22 cellular contexts compared by ENCODE assay signal in genomic region chr10:84375881-84376280, GRCh38. TPM values are rescaled to one million over a fixed set of nuclear protein-coding genes. Genes with fewer than 3 reads are reported as not detected.
DNase-seq lines count a peak whose midpoint lies in the region; ATAC-seq, FAIRE-seq and TF ChIP-seq lines count a peak whose summit lies in the region.
"Had no signal": no experiment of that assay in that cellular context is flagged by ENCODE, and none has a peak within 500 bp of the region (broad histone marks: within the 10 kb centered on the region; RNA-seq: fewer than 3 reads in every experiment).

No MANE protein-coding gene starts in this region.

- no peaks in the 10 kb centered on the region for H3K4me1 ChIP-seq in CD4-positive, CD25-positive, alpha-beta regulatory T cell (ENCODE audit: control insufficient read depth, insufficient read depth, low read length, poor library complexity, severe bottlenecking)
- H3K4me1 ChIP-seq in neuronal stem cell (ENCODE audit: control insufficient read depth in 2 of 2, insufficient read depth in 1 of 2, low read depth in 1 of 2, low read length in 2 of 2) (no peaks in the 10 kb centered on the region), upper lobe of right lung (no peaks in the 10 kb centered on the region)
- H3K4me1 ChIP-seq: BE2C had no signal

- no peaks in the 10 kb centered on the region for H3K27me3 ChIP-seq in CD4-positive, CD25-positive, alpha-beta regulatory T cell (ENCODE audit: control insufficient read depth, insufficient read depth, low read length)
- H3K27me3 ChIP-seq in neuronal stem cell (ENCODE audit: control insufficient read depth in 3 of 3, insufficient read depth in 3 of 3, low read depth in 1 of 3, low read length in 3 of 3) (no peaks in the 10 kb centered on the region), upper lobe of right lung (no peaks in the 10 kb centered on the region)
- H3K27me3 ChIP-seq: BE2C had no signal

- no peaks in the 10 kb centered on the region for H3K9me3 ChIP-seq in CD4-positive, CD25-positive, alpha-beta regulatory T cell (ENCODE audit: control insufficient read depth in 2 of 2, low read length in 2 of 2)
- no peaks in the 10 kb centered on the region for H3K9me3 ChIP-seq in T-helper 17 cell (ENCODE audit: control insufficient read depth, low read length, poor library complexity, severe bottlenecking)
- H3K9me3 ChIP-seq in neuronal stem cell (replicated peaks in 1 of 2; ENCODE audit: control insufficient read depth in 2 of 2, insufficient read depth in 1 of 2, low read depth in 1 of 2, low read length in 2 of 2), result no peaks in the 10 kb centered on the region
- H3K9me3 ChIP-seq in upper lobe of right lung, result no peaks in the 10 kb centered on the region
- H3K9me3 ChIP-seq: BE2C had no signal

- no peak overlapping the region for H2BK12ac ChIP-seq in neuronal stem cell (ENCODE audit: low read length)

- H3K27ac ChIP-seq in CD4-positive, CD25-positive, alpha-beta regulatory T cell (ENCODE audit: insufficient read depth, low read length, poor library complexity, severe bottlenecking), result no peak overlapping the region
- no peak overlapping the region for H3K27ac ChIP-seq in neuronal stem cell (replicated peaks; ENCODE audit: low read length)
- no peak overlapping the region for H3K27ac ChIP-seq in upper lobe of right lung

- peaks cover 41% of the 10 kb centered on the region for H3K4me1 Mint-ChIP-seq in activated CD8-positive, alpha-beta T cell treated with anti-CD3 and anti-CD28 coated beads for 36 hours (ENCODE audit: low read depth)
- H3K4me1 Mint-ChIP-seq in activated CD8-positive, alpha-beta T cell treated with anti-CD3 and anti-CD28 coated beads, Interleukin-2, amount 10 ng/mL, durations not matched to agents 7 days and 5 days (ENCODE audit: low read depth), result peaks cover 22% of the 10 kb centered on the region
- peaks cover 19 to 44% (median 34%) of the 10 kb centered on the region in 4 donors for H3K4me1 Mint-ChIP-seq in CD4-positive, CD25-positive, alpha-beta regulatory T cell
- H3K4me1 Mint-ChIP-seq in T-helper 17 cell, result peaks cover 28% of the 10 kb centered on the region

- H2BK15ac ChIP-seq in neuronal stem cell (ENCODE audit: low read length), result no peak overlapping the region

- intact Hi-C loops in activated CD8-positive, alpha-beta T cell treated with anti-CD3 and anti-CD28 coated beads for 36 hours (cut with micrococcal nuclease), result loop anchor here (1.0 to 2.0 kb wide), 2 partner anchors 111 to 161 kb away; no protein-coding TSS in a partner anchor
- intact Hi-C loops in upper lobe of right lung (cut with DNase I), result loop anchor here (10.0 kb wide), 1 partner anchor 159 kb away; no protein-coding TSS in a partner anchor

- H3K14ac ChIP-seq in neuronal stem cell (ENCODE audit: low read length), result no peak overlapping the region

- no peak overlapping the region for H3K4me3 Mint-ChIP-seq in activated CD8-positive, alpha-beta T cell treated with anti-CD3 and anti-CD28 coated beads for 36 hours
- no peak overlapping the region for H3K4me3 Mint-ChIP-seq in activated CD8-positive, alpha-beta T cell treated with anti-CD3 and anti-CD28 coated beads, Interleukin-2, amount 10 ng/mL, durations not matched to agents 7 days and 5 days
- no peak overlapping the region for H3K4me3 Mint-ChIP-seq in CD4-positive, CD25-positive, alpha-beta regulatory T cell
- no peak overlapping the region for H3K4me3 Mint-ChIP-seq in T-helper 17 cell
- H3K4me3 Mint-ChIP-seq: CD4-positive, alpha-beta T cell; HFFc6 had no signal

- no peak overlapping the region for H2BK120ac ChIP-seq in neuronal stem cell (ENCODE audit: low read depth, low read length)

- no peak overlapping the region for H4K8ac ChIP-seq in neuronal stem cell (ENCODE audit: low read depth, low read length)

- H3K27ac Mint-ChIP-seq in activated CD8-positive, alpha-beta T cell treated with anti-CD3 and anti-CD28 coated beads for 36 hours, result peak overlapping the region; percentile 34
- H3K27ac Mint-ChIP-seq in activated CD8-positive, alpha-beta T cell treated with anti-CD3 and anti-CD28 coated beads, Interleukin-2, amount 10 ng/mL, durations not matched to agents 7 days and 5 days, result no peak overlapping the region
- peak overlapping the region in 2 of 3 donors; percentile 11 to 39 for H3K27ac Mint-ChIP-seq in CD4-positive, CD25-positive, alpha-beta regulatory T cell
- H3K27ac Mint-ChIP-seq in T-helper 17 cell, result peak overlapping the region; percentile 71
- H3K27ac Mint-ChIP-seq: HFFc6 had no signal

- H3K4me3 ChIP-seq in CD4-positive, CD25-positive, alpha-beta regulatory T cell (ENCODE audit: low read depth, low read length), result no peak overlapping the region
- H3K4me3 ChIP-seq in neuronal stem cell (ENCODE audit: low read length in 2 of 2) (no peak overlapping the region), upper lobe of right lung (no peak overlapping the region)

- no peak overlapping the region for H4K91ac ChIP-seq in neuronal stem cell (ENCODE audit: low read depth, low read length, poor library complexity)

- H3K9ac ChIP-seq in neuronal stem cell (ENCODE audit: low read depth, low read length, poor library complexity), result no peak overlapping the region

- no peak overlapping the region for H3K23ac ChIP-seq in neuronal stem cell (ENCODE audit: low read depth, low read length, poor library complexity)

- no peak for ATAC-seq in activated CD8-positive, alpha-beta T cell treated with anti-CD3 and anti-CD28 coated beads for 36 hours
- no peak for ATAC-seq in activated CD8-positive, alpha-beta T cell treated with anti-CD3 and anti-CD28 coated beads, Interleukin-2, amount 10 ng/mL, durations not matched to agents 7 days and 5 days
- no peak for ATAC-seq in CD4-positive, CD25-positive, alpha-beta regulatory T cell (ENCODE audit: low read depth in 2 of 2)
- ATAC-seq in T-helper 17 cell, result no peak
- ATAC-seq in upper lobe of right lung, result no peak

- H3K4ac ChIP-seq in neuronal stem cell (ENCODE audit: low read length), result no peak overlapping the region

- POLR2A ChIA-PET in activated CD8-positive, alpha-beta T cell treated with anti-CD3 and anti-CD28 coated beads for 36 hours (lab: Charles Lee), result no interaction called here
- POLR2A ChIA-PET in activated CD8-positive, alpha-beta T cell treated with anti-CD3 and anti-CD28 coated beads, Interleukin-2, amount 10 ng/mL, durations not matched to agents 7 days and 5 days (lab: Charles Lee), result no interaction called here

- no peaks in the 10 kb centered on the region for H3K79me1 ChIP-seq in neuronal stem cell (ENCODE audit: low read depth, low read length)

- no peak for TF ChIP-seq CTCF in activated CD8-positive, alpha-beta T cell treated with anti-CD3 and anti-CD28 coated beads for 36 hours (IDR thresholded peaks at IDR 0.05)
- TF ChIP-seq CTCF in upper lobe of right lung (IDR thresholded peaks at IDR 0.05), result no peak

- peaks cover 34% of the 10 kb centered on the region for H3K36me3 ChIP-seq in CD4-positive, CD25-positive, alpha-beta regulatory T cell (ENCODE audit: control insufficient read depth, insufficient read depth, low read length)
- H3K36me3 ChIP-seq in neuronal stem cell (replicated peaks in 1 of 2; ENCODE audit: control insufficient read depth in 2 of 2, insufficient read depth in 2 of 2, low read length in 2 of 2) (peaks cover 1 to 60% of the 10 kb centered on the region in 2 donors), upper lobe of right lung (peaks cover 44% of the 10 kb centered on the region)

- no peak overlapping the region for H2BK5ac ChIP-seq in neuronal stem cell (ENCODE audit: low read length)

- no peaks in the 10 kb centered on the region for H3K27me3 Mint-ChIP-seq in activated CD8-positive, alpha-beta T cell treated with anti-CD3 and anti-CD28 coated beads for 36 hours
- no peaks in the 10 kb centered on the region for H3K27me3 Mint-ChIP-seq in activated CD8-positive, alpha-beta T cell treated with anti-CD3 and anti-CD28 coated beads, Interleukin-2, amount 10 ng/mL, durations not matched to agents 7 days and 5 days (ENCODE audit: low read depth)
- H3K27me3 Mint-ChIP-seq in CD4-positive, CD25-positive, alpha-beta regulatory T cell, result no peaks in the 10 kb centered on the region
- no peaks in the 10 kb centered on the region for H3K27me3 Mint-ChIP-seq in T-helper 17 cell
- H3K27me3 Mint-ChIP-seq: CD4-positive, alpha-beta T cell had no signal

- FAIRE-seq in islet of Langerhans (lab: Jason Lieb, UNC), result peak; percentile 70
- FAIRE-seq: GM12892 had no signal

- CTCF ChIA-PET in activated CD8-positive, alpha-beta T cell treated with anti-CD3 and anti-CD28 coated beads for 36 hours (lab: Charles Lee), result interaction anchor here (0.7 to 7.1 kb wide), 12 partner anchors 9 to 171 kb away, joined by 3 to 100 read pairs (median 7); no protein-coding TSS in a partner anchor
- CTCF ChIA-PET in activated CD8-positive, alpha-beta T cell treated with anti-CD3 and anti-CD28 coated beads, Interleukin-2, amount 10 ng/mL, durations not matched to agents 7 days and 5 days (lab: Charles Lee), result interaction anchor here (0.9 to 6.6 kb wide), 6 partner anchors 10 to 160 kb away, joined by 3 to 69 read pairs (median 16); no protein-coding TSS in a partner anchor

- no peak overlapping the region for H2AK5ac ChIP-seq in neuronal stem cell (ENCODE audit: low read depth, low read length)

- no peak for DNase-seq in activated CD8-positive, alpha-beta T cell treated with anti-CD3 and anti-CD28 coated beads for 36 hours
- DNase-seq in activated CD8-positive, alpha-beta T cell treated with anti-CD3 and anti-CD28 coated beads, Interleukin-2, amount 10 ng/mL, durations not matched to agents 7 days and 5 days, result no peak
- DNase-seq in CD4-positive, CD25-positive, alpha-beta regulatory T cell, result no peak
- no peak for DNase-seq in T-helper 17 cell
- DNase-seq in neuronal stem cell (ENCODE audit: low spot score), result no peak
- DNase-seq in NCI-H2107 treated with DMSO at 0.1 percent for 48 hours (lab: John Stamatoyannopoulos, UW; ENCODE audit: unreplicated experiment), result no peak
- no peak for DNase-seq in upper lobe of right lung
- DNase-seq: 8988T; BE2C; CD4-positive, alpha-beta T cell; H7; HFFc6; KG1; NCI-H1417 treated with DMSO at 0.1 percent for 48 hours; NCI-H187 treated with DMSO at 0.1 percent for 48 hours; NCI-H226; NCI-H524; NCI-H82; OCI-M1; Right ventricle myocardium superior had no signal

- H2AFZ ChIP-seq in neuronal stem cell (ENCODE audit: low read length), result no peak overlapping the region

- no CpG with 5 or more reads among the region's 1 CpG for WGBS in neuronal stem cell (ENCODE audit: extremely low coverage in 2 of 2, insufficient read length in 2 of 2, insufficient replicate concordance in 1 of 2), 2 donors

- H3K4me2 ChIP-seq in neuronal stem cell (ENCODE audit: insufficient read depth, low read length, poor library complexity, severe bottlenecking), result no peak overlapping the region

- H3K36me3 Mint-ChIP-seq in activated CD8-positive, alpha-beta T cell treated with anti-CD3 and anti-CD28 coated beads for 36 hours (ENCODE audit: low read depth), result peaks cover 25% of the 10 kb centered on the region
- peaks cover 51% of the 10 kb centered on the region for H3K36me3 Mint-ChIP-seq in activated CD8-positive, alpha-beta T cell treated with anti-CD3 and anti-CD28 coated beads, Interleukin-2, amount 10 ng/mL, durations not matched to agents 7 days and 5 days (ENCODE audit: low read depth)
- peaks cover 26% of the 10 kb centered on the region for H3K36me3 Mint-ChIP-seq in CD4-positive, CD25-positive, alpha-beta regulatory T cell
- H3K36me3 Mint-ChIP-seq in T-helper 17 cell (ENCODE audit: low read depth), result peaks cover 4% of the 10 kb centered on the region

- no peaks in the 10 kb centered on the region for H3K9me3 Mint-ChIP-seq in activated CD8-positive, alpha-beta T cell treated with anti-CD3 and anti-CD28 coated beads for 36 hours
- H3K9me3 Mint-ChIP-seq in activated CD8-positive, alpha-beta T cell treated with anti-CD3 and anti-CD28 coated beads, Interleukin-2, amount 10 ng/mL, durations not matched to agents 7 days and 5 days (ENCODE audit: insufficient read depth), result no peaks in the 10 kb centered on the region
- H3K9me3 Mint-ChIP-seq in CD4-positive, CD25-positive, alpha-beta regulatory T cell, result no peaks in the 10 kb centered on the region
- H3K9me3 Mint-ChIP-seq: CD4-positive, alpha-beta T cell; HFFc6 had no signal

- no peak overlapping the region for H3K18ac ChIP-seq in neuronal stem cell (ENCODE audit: low read length)

RNA-seq across cellular contexts. Expression of gene CCSER2, which starts 47.5 kb away (rescaled TPM):
- total RNA-seq in activated CD8-positive, alpha-beta T cell treated with anti-CD3 and anti-CD28 coated beads for 36 hours, result 10 to 100 TPM; 56.9 to 57.5 TPM
- 10 to 100 TPM; 77.8 to 78.8 TPM for total RNA-seq in activated CD8-positive, alpha-beta T cell treated with anti-CD3 and anti-CD28 coated beads, Interleukin-2, amount 10 ng/mL, durations not matched to agents 7 days and 5 days
- total RNA-seq in CD4-positive, CD25-positive, alpha-beta regulatory T cell, result 110 TPM
- 10 to 100 TPM; 45.7 to 78.5 (median 70.9) TPM for polyA plus RNA-seq in CD4-positive, CD25-positive, alpha-beta regulatory T cell
- total RNA-seq in T-helper 17 cell (100 to 1,000 TPM; 137 to 138 TPM), upper lobe of right lung (74.4 TPM)
- 34.0 TPM for polyA plus RNA-seq in neuronal stem cell (2013, experiment 1 of 2)
- polyA plus RNA-seq in neuronal stem cell (2013, experiment 2 of 2), result 36.4 TPM
